In genomic region chr16:49858200-49859129, GRCh38 we compare ENCODE assay signal across 8 cellular contexts. TPM values are rescaled to one million over a fixed set of nuclear protein-coding genes. Genes with fewer than 3 reads are reported as not detected.
DNase-seq lines count a peak whose midpoint lies in the region; ATAC-seq and TF ChIP-seq lines count a peak whose summit lies in the region.

No MANE protein-coding gene starts in this region.

- intact Hi-C loops in adrenal gland (cut with DNase I), result loop anchor here in 1 of 2 donors (5.0 to 10.0 kb wide), 2 partner anchors 254 to 366 kb away; no protein-coding TSS in a partner anchor

- DNase-seq in ACHN, result peak; percentile 5
- peak; percentile 50 to 85 (median 66) for DNase-seq in adrenal gland
- DNase-seq in NCI-H2107 treated with DMSO at 0.1 percent for 48 hours (lab: John Stamatoyannopoulos, UW; ENCODE audit: unreplicated experiment), result no peak

- WGBS in adrenal gland, 4 donors, result 0 to 4% (median 1%) methylated on average over 10 to 89 of the region's 90 CpGs

- H3K36me3 ChIP-seq in HUES6 (ENCODE audit: control insufficient read depth, insufficient read depth, low read length) (no peaks in the 10 kb centered on the region), adrenal gland (replicated peaks in 1 of 2) (no peaks in the 10 kb centered on the region), iPS-18a (ENCODE audit: control insufficient read depth, low read depth, low read length) (no peaks in the 10 kb centered on the region)

- H3K27me3 ChIP-seq in HUES6 (ENCODE audit: control insufficient read depth, insufficient read depth, low read length) (peaks cover 26% of the 10 kb centered on the region), adrenal gland (no peaks in the 10 kb centered on the region), iPS-18a (ENCODE audit: control insufficient read depth, insufficient read depth, low read length) (peaks cover 46% of the 10 kb centered on the region)

- H3K9ac ChIP-seq in HUES6 (ENCODE audit: low read length) (peak overlapping the region; percentile 53), iPS-18a (ENCODE audit: low read length) (no peak overlapping the region)

- H3K4me1 ChIP-seq in HUES6 (ENCODE audit: control insufficient read depth, insufficient read depth, low read length) (peaks cover 14% of the 10 kb centered on the region), adrenal gland (replicated peaks in 1 of 2) (peaks cover 11 to 26% of the 10 kb centered on the region in 2 donors), iPS-18a (ENCODE audit: control insufficient read depth, low read depth, low read length) (peaks cover 7% of the 10 kb centered on the region)

- H3K27ac ChIP-seq in HUES6 (ENCODE audit: low read depth, low read length), result no peak overlapping the region; the same call in 1 of the 2 replicates
- H3K27ac ChIP-seq in adrenal gland, result peak overlapping the region in 4 of 5 donors; percentile 61 to 92 (median 78)
- H3K27ac ChIP-seq in iPS-18a (ENCODE audit: low read length), result no peak overlapping the region
- peak overlapping the region in 19 of 21 experiments; percentile 8 to 92 (median 71) for H3K27ac ChIP-seq in skin epidermis

- ATAC-seq in GM21717 (IDR thresholded peaks at IDR 0.05; ENCODE audit: unreplicated experiment) (no peak), GM21447 (IDR thresholded peaks at IDR 0.05; ENCODE audit: unreplicated experiment) (no peak)

- no peak for TF ChIP-seq CTCF in adrenal gland (IDR thresholded peaks at IDR 0.05)

- TF ChIP-seq POLR2A in adrenal gland (IDR thresholded peaks at IDR 0.05), result no peak

- in situ Hi-C loops in ACHN (cut with HindIII; ENCODE audit: low pct_ligation_motif_present, low pct_unique_long_range_greater_than_20kb, low sequenced_read_pairs), result no loop called here

- H3K4me3 ChIP-seq in HUES6 (ENCODE audit: low read depth, low read length) (peak overlapping the region; percentile 79), adrenal gland (peak overlapping the region in 2 of 4 donors; percentile 32 to 94), iPS-18a (ENCODE audit: low read length) (peak overlapping the region; percentile 48), skin epidermis (peak overlapping the region; percentile 20 to 65 (median 43))

- H3K9me3 ChIP-seq in HUES6 (ENCODE audit: control insufficient read depth, insufficient read depth, low read depth, low read length) (no peaks in the 10 kb centered on the region), adrenal gland (replicated peaks in 1 of 3) (no peaks in the 10 kb centered on the region), iPS-18a (ENCODE audit: control insufficient read depth, low read depth, low read length) (no peaks in the 10 kb centered on the region)

RNA-seq across cellular contexts. Expression of gene ZNF423, which starts 2.6 kb away (rescaled TPM):
- 10 to 100 TPM in 1 of 8 donors, 1 to 10 TPM in 7; 4.7 to 10.6 (median 6.4) TPM for total RNA-seq in adrenal gland
- 1 to 10 TPM; 1.7 to 4.9 (median 2.3) TPM for polyA plus RNA-seq in adrenal gland

Comparison
In these comparisons a context has a peak if more than half of its experiments do, and no peak if none do; other contexts are left out.
1. H3K27ac ChIP-seq: peak in adrenal gland (4 of 5) and skin epidermis (19 of 21); none in HUES6 (single experiment) and iPS-18a (single experiment).